Comparison of ENCODE assay signal across 11 cellular contexts in genomic region chr3:41267975-41268640, GRCh38.
DNase-seq lines count a peak whose midpoint lies in the region; ATAC-seq and TF ChIP-seq lines count a peak whose summit lies in the region.
"Had no signal": no experiment of that assay in that cellular context is flagged by ENCODE, and none has a peak within 500 bp of the region (broad histone marks: within the 10 kb centered on the region; RNA-seq: fewer than 3 reads in every experiment).

No MANE protein-coding gene starts in this region.

- H3K27ac ChIP-seq in Peyer's patch, result no peak overlapping the region

- ATAC-seq in GM19455 (IDR thresholded peaks at IDR 0.05; ENCODE audit: unreplicated experiment) (no peak), GM21737 (IDR thresholded peaks at IDR 0.05; ENCODE audit: unreplicated experiment) (no peak)

- DNase-seq in 8988T, result peak; percentile 45
- peak; percentile 91 for DNase-seq in H4 (ENCODE audit: low spot score)
- peak; percentile 98 for DNase-seq in RPMI7951 (ENCODE audit: low read depth)
- peak; percentile 98 for DNase-seq in fibroblast of mammary gland (ENCODE audit: low read depth)
- no peak for DNase-seq in Peyer's patch
- DNase-seq in activated CD4-positive, CD25-positive, alpha-beta regulatory T cell treated with anti-CD3 and anti-CD28 coated beads, Interleukin-2, amount 50 U/mL, for 72 hours, result no peak
- DNase-seq: activated B cell treated with CpG ODN at 0.5 μM for 24 hours, DMS79, NCI-H524 had no signal

- H3K4me3 ChIP-seq in fibroblast of mammary gland (ENCODE audit: control insufficient read depth, low read depth, low read length), result no peak overlapping the region
- H3K4me3 ChIP-seq in Peyer's patch, result no peak overlapping the region

- H3K9me3 ChIP-seq in Peyer's patch, result no peaks in the 10 kb centered on the region

- no peak for TF ChIP-seq POLR2A in Peyer's patch (IDR thresholded peaks at IDR 0.05)

- H3K27me3 ChIP-seq in Peyer's patch, result no peaks in the 10 kb centered on the region

- H3K36me3 ChIP-seq in Peyer's patch, result no peaks in the 10 kb centered on the region

- H3K4me1 ChIP-seq in Peyer's patch, result no peaks in the 10 kb centered on the region

- TF ChIP-seq CTCF in fibroblast of mammary gland (conservative IDR thresholded peaks at IDR 0.05; ENCODE audit: control insufficient read depth, insufficient read depth, low read depth, low read length) (no peak), Peyer's patch (IDR thresholded peaks at IDR 0.05) (no peak)

Comparison
In these comparisons a context has a peak if more than half of its experiments do, and no peak if none do; other contexts are left out.
1. DNase-seq: peak in 8988T (single experiment), H4 (single experiment), RPMI7951 (single experiment) and fibroblast of mammary gland (single experiment); none in Peyer's patch (0 of 3) and activated CD4-positive, CD25-positive, alpha-beta regulatory T cell treated with anti-CD3 and anti-CD28 coated beads, Interleukin-2, amount 50 U/mL, for 72 hours (single experiment).